Comparison of ENCODE assay signal across 8 cellular contexts in genomic region chr17:50865060-50865867, GRCh38. TPM values are rescaled to one million over a fixed set of nuclear protein-coding genes. Genes with fewer than 3 reads are reported as not detected.
DNase-seq lines count a peak whose midpoint lies in the region; ATAC-seq and TF ChIP-seq lines count a peak whose summit lies in the region.

No MANE protein-coding gene starts in this region.

- no peaks in the 10 kb centered on the region for H3K9me3 ChIP-seq in SJSA1 (replicated peaks)
- no peaks in the 10 kb centered on the region for H3K9me3 ChIP-seq in adrenal gland (replicated peaks in 1 of 3)

- H3K4me1 ChIP-seq in SJSA1 (replicated peaks) (peaks cover 10% of the 10 kb centered on the region), adrenal gland (replicated peaks in 1 of 2) (peaks cover 11 to 51% of the 10 kb centered on the region in 2 donors)

- H3K27ac ChIP-seq in SJSA1 (peak overlapping the region; percentile 26), adrenal gland (peak overlapping the region; percentile 97 to 100 (median 99))

- H3K27me3 ChIP-seq in SJSA1 (replicated peaks) = no peaks in the 10 kb centered on the region
- H3K27me3 ChIP-seq in adrenal gland = no peaks in the 10 kb centered on the region

- peak; percentile 58 for DNase-seq in COLO668 (lab: John Stamatoyannopoulos, UW; ENCODE audit: unreplicated experiment)
- DNase-seq in Jurkat, Clone E6-1 (ENCODE audit: low read depth, low spot score) = peak; percentile 43
- peak in 1 of 2 experiments; percentile 64 for DNase-seq in SJSA1 (ENCODE audit: low read depth in 1 of 2, low spot score in 2 of 2)
- peak; percentile 53 to 81 (median 75) for DNase-seq in adrenal gland
- peak; percentile 81 for DNase-seq in left ventricle myocardium superior
- DNase-seq in posterior vena cava (ENCODE audit: low spot score) = peak; percentile 86
- DNase-seq in GM19238 (ENCODE audit: insufficient read length, low spot score) = no peak

- peak in 1 of 2 donors; percentile 56 for TF ChIP-seq POLR2A in adrenal gland (IDR thresholded peaks at IDR 0.05)

- peaks cover 27% of the 10 kb centered on the region for H3K36me3 ChIP-seq in SJSA1
- H3K36me3 ChIP-seq in adrenal gland (replicated peaks in 1 of 2) = peaks cover 0 to 22% of the 10 kb centered on the region in 2 donors

- no peak for TF ChIP-seq CTCF in adrenal gland (IDR thresholded peaks at IDR 0.05)

- ATAC-seq in GM21447 (IDR thresholded peaks at IDR 0.05; ENCODE audit: unreplicated experiment) (peak; percentile 16), left ventricle myocardium superior (peak; percentile 14)

- WGBS in adrenal gland, 4 donors = 0 to 1% (median 1%) methylated on average over 15 to 50 of the region's 50 CpGs

- intact Hi-C loops in adrenal gland (cut with DNase I) (no loop called here), left ventricle myocardium superior (cut with micrococcal nuclease) (no loop called here), posterior vena cava (cut with DNase I) (loop anchor here (1.0 to 10.0 kb wide), 4 partner anchors 37 to 260 kb away; partner anchors contain the start of gene SPAG9 (in 1 of the 2))

- H3K4me3 ChIP-seq in Jurkat, Clone E6-1 (ENCODE audit: low read length) = peak overlapping the region; percentile 67
- H3K4me3 ChIP-seq in SJSA1 (peak overlapping the region; percentile 90), adrenal gland (peak overlapping the region; percentile 64 to 96 (median 90))

RNA-seq across cellular contexts. Expression of gene TOB1, which starts 0.9 kb away (rescaled TPM):
- 13.0 TPM for polyA plus RNA-seq in Jurkat, Clone E6-1 (2012; ENCODE audit: insufficient read depth, insufficient read length)
- 0.28 and 3.1 TPM in 2 replicates for total RNA-seq in SJSA1 (2014; rRNA removed; shearing (Covaris generic))
- total RNA-seq in adrenal gland (100 to 1,000 TPM in 4 of 8 donors, 10 to 100 TPM in 4; 29.0 to 332 (median 98.7) TPM), left ventricle myocardium superior (107 TPM), posterior vena cava (10 to 100 TPM; 48.9 to 59.1 TPM)
- polyA plus RNA-seq in adrenal gland = 10 to 100 TPM; 42.9 to 75.4 (median 49.3) TPM

RNA-seq across cellular contexts. Expression of gene WFIKKN2, which starts 29.9 kb away (rescaled TPM):
- not detected for polyA plus RNA-seq in Jurkat, Clone E6-1 (2012; ENCODE audit: insufficient read depth, insufficient read length)
- total RNA-seq in SJSA1 (2014; rRNA removed; shearing (Covaris generic)) = not detected in 2 replicates
- total RNA-seq in adrenal gland (1 to 10 TPM in 7 of 8 donors, under 1 TPM in 1; 0.95 to 2.0 (median 1.4) TPM), left ventricle myocardium superior (0.07 TPM), posterior vena cava (under 1 TPM; 0.33 to 0.42 TPM)
- polyA plus RNA-seq in adrenal gland = 1 to 10 TPM in 2 of 3 donors, under 1 TPM in 1; 0.81 to 1.4 (median 1.4) TPM

Comparison
In these comparisons a context has a peak if more than half of its experiments do, and no peak if none do; other contexts are left out.
1. intact Hi-C loops: an anchor here in posterior vena cava (1.0 to 10.0 kb wide); none called in adrenal gland and left ventricle myocardium superior.